Comparison of ENCODE assay signal across 20 cellular contexts in genomic region chr10:16947071-16947470, GRCh38.
"Had no signal": no experiment of that assay in that cellular context is flagged by ENCODE, and none has a peak within 500 bp of the region (broad histone marks: within the 10 kb centered on the region; RNA-seq: fewer than 3 reads in every experiment).

No MANE protein-coding gene starts in this region.

- H3K4me3 Mint-ChIP-seq: activated CD4-positive, alpha-beta memory T cell treated with anti-CD3 and anti-CD28 coated beads for 36 hours; activated CD4-positive, alpha-beta T cell treated with anti-CD3 and anti-CD28 coated beads, Interleukin-2, amount 10 ng/mL, durations not matched to agents 7 days and 5 days; activated naive CD4-positive, alpha-beta T cell treated with anti-CD3 and anti-CD28 coated beads for 36 hours; activated naive CD8-positive, alpha-beta T cell; activated T-helper 17 cell treated with anti-CD3 and anti-CD28 coated beads, Interleukin-2, amount 50 U/mL, for 72 hours had no signal

- H3K27ac Mint-ChIP-seq: activated CD4-positive, alpha-beta memory T cell treated with anti-CD3 and anti-CD28 coated beads for 36 hours; activated CD4-positive, alpha-beta T cell treated with anti-CD3 and anti-CD28 coated beads, Interleukin-2, amount 10 ng/mL, durations not matched to agents 7 days and 5 days; activated naive CD4-positive, alpha-beta T cell treated with anti-CD3 and anti-CD28 coated beads for 36 hours; activated naive CD8-positive, alpha-beta T cell; activated T-helper 17 cell treated with anti-CD3 and anti-CD28 coated beads, Interleukin-2, amount 50 U/mL, for 72 hours had no signal

- H3K9me3 Mint-ChIP-seq: activated CD4-positive, alpha-beta memory T cell treated with anti-CD3 and anti-CD28 coated beads for 36 hours; activated CD4-positive, alpha-beta T cell treated with anti-CD3 and anti-CD28 coated beads, Interleukin-2, amount 10 ng/mL, durations not matched to agents 7 days and 5 days; activated naive CD4-positive, alpha-beta T cell treated with anti-CD3 and anti-CD28 coated beads for 36 hours; activated T-helper 17 cell treated with anti-CD3 and anti-CD28 coated beads, Interleukin-2, amount 50 U/mL, for 72 hours had no signal

- H3K4me1 Mint-ChIP-seq: activated T-helper 17 cell treated with anti-CD3 and anti-CD28 coated beads, Interleukin-2, amount 50 U/mL, for 72 hours had no signal

- DNase-seq: activated CD4-positive, alpha-beta memory T cell treated with anti-CD3 and anti-CD28 coated beads for 36 hours; activated CD4-positive, alpha-beta T cell treated with anti-CD3 and anti-CD28 coated beads, Interleukin-2, amount 10 ng/mL, durations not matched to agents 7 days and 5 days; activated CD4-positive, CD25-positive, alpha-beta regulatory T cell; activated CD8-positive, alpha-beta memory T cell treated with anti-CD3 and anti-CD28 coated beads for 24 hours; activated gamma-delta T cell; activated naive CD4-positive, alpha-beta T cell treated with anti-CD3 and anti-CD28 coated beads for 36 hours; activated T-cell treated with anti-CD3 and anti-CD28 coated beads, Interleukin-2, amount 50 U/mL, for 48 hours; amygdala; KG1; NCI-H1092; NCI-H1417; NCI-H1930; NCI-H2171; NCI-H2227 treated with DMSO at 0.1 percent for 48 hours; NCI-H446 treated with DMSO at 0.1 percent for 48 hours; SHP77 had no signal

- ATAC-seq: activated T-helper 17 cell treated with anti-CD3 and anti-CD28 coated beads, Interleukin-2, amount 50 U/mL, for 72 hours had no signal

- H3K27ac ChIP-seq: VCaP had no signal

- FAIRE-seq: RCC 7860 had no signal

- H3K27me3 Mint-ChIP-seq: activated CD4-positive, alpha-beta memory T cell treated with anti-CD3 and anti-CD28 coated beads for 36 hours; activated CD4-positive, alpha-beta T cell treated with anti-CD3 and anti-CD28 coated beads, Interleukin-2, amount 10 ng/mL, durations not matched to agents 7 days and 5 days; activated naive CD8-positive, alpha-beta T cell; activated T-helper 17 cell treated with anti-CD3 and anti-CD28 coated beads, Interleukin-2, amount 50 U/mL, for 72 hours had no signal
